Comparison of ENCODE assay signal across 24 cellular contexts in genomic region chr15:94943863-94944262, GRCh38.
"Had no signal": no experiment of that assay in that cellular context is flagged by ENCODE, and none has a peak within 500 bp of the region (broad histone marks: within the 10 kb centered on the region; RNA-seq: fewer than 3 reads in every experiment).

No MANE protein-coding gene starts in this region.

- H3K4me1 ChIP-seq: colonic mucosa, esophagus muscularis mucosa, esophagus squamous epithelium, foreskin keratinocyte, gastrocnemius medialis, gastroesophageal sphincter, heart left ventricle, heart right ventricle had no signal

- H3K4me3 ChIP-seq: colonic mucosa, coronary artery, dorsolateral prefrontal cortex, esophagus muscularis mucosa, esophagus squamous epithelium, gastrocnemius medialis, gastroesophageal sphincter, heart left ventricle, heart right ventricle had no signal

- H3K27ac ChIP-seq: colonic mucosa, coronary artery, dorsolateral prefrontal cortex, epithelial cell of prostate, esophagus muscularis mucosa, esophagus squamous epithelium, foreskin keratinocyte, gastrocnemius medialis, gastroesophageal sphincter, heart right ventricle had no signal

- H3K36me3 ChIP-seq: colonic mucosa, esophagus muscularis mucosa, esophagus squamous epithelium, gastrocnemius medialis, gastroesophageal sphincter, heart left ventricle, heart right ventricle had no signal

- ATAC-seq: effector memory CD8-positive, alpha-beta T cell; esophagus mucosa; foreskin keratinocyte; gastrocnemius medialis; gastroesophageal sphincter; heart left ventricle; heart right ventricle had no signal

- H3K9me3 ChIP-seq: colonic mucosa, esophagus muscularis mucosa, esophagus squamous epithelium, gastrocnemius medialis, gastroesophageal sphincter had no signal

- DNase-seq: colonic mucosa; cortex of kidney; dermis blood vessel endothelial cell; dorsolateral prefrontal cortex; effector CD4-positive, alpha-beta T cell; effector CD8-positive, alpha-beta T cell; effector memory CD4-positive, alpha-beta T cell; effector memory CD8-positive, alpha-beta T cell; endodermal cell; erythroblast; esophagus squamous epithelium; foreskin fibroblast; foreskin keratinocyte; foreskin melanocyte; gastrocnemius medialis; glutamatergic neuron; head of caudate nucleus; heart left ventricle; heart right ventricle had no signal

- H3K27me3 ChIP-seq: colonic mucosa, esophagus muscularis mucosa, esophagus squamous epithelium, foreskin keratinocyte, gastrocnemius medialis, gastroesophageal sphincter, heart left ventricle, heart right ventricle had no signal
